ENCODE assay signal across 12 cellular contexts in the genomic region with DNA sequence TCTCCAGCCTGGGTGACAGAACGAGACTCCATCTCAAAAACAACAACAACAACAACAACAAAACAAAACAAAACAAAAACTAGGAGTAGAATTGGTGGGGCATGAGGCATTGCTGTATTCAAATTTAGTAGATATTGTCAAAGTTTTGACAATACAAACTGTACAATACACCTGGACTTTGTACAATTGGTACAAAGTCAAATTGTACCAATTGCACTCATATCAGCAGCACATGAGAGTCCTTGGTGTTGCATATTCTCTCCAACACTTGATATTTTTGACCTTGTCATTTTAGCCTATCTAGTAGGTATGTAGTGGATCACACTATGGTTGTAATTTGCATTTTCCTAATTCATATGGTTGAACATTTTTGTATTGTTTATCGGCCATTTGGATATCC. TPM values are rescaled to one million over a fixed set of nuclear protein-coding genes. Genes with fewer than 3 reads are reported as not detected.
"Had no signal": no experiment of that assay in that cellular context is flagged by ENCODE, and none has a peak within 500 bp of the region (broad histone marks: within the 10 kb centered on the region; RNA-seq: fewer than 3 reads in every experiment).

No MANE protein-coding gene starts in this region.

- H3K4me1 ChIP-seq: HAP-1 had no signal

- FAIRE-seq: H1, H54 had no signal

- H3K9me3 ChIP-seq: HAP-1 had no signal

- H2AFZ ChIP-seq: GM23248, GM23338 had no signal

- H3K36me3 ChIP-seq: HAP-1 had no signal

- DNase-seq: GM23248, GOT3, H7, H9, HCEC 1CT, HFFc6 had no signal

- ATAC-seq: GM23338, HCT116 had no signal

- H3K4me2 ChIP-seq: GM23338 had no signal

- H3K27ac ChIP-seq: GM23248 had no signal

- H3K4me3 ChIP-seq: GM23248, GM23338, HAP-1 had no signal

- H3K9ac ChIP-seq: GM23248 had no signal

RNA-seq across cellular contexts. Expression of gene ATF7IP2, which starts 14.3 kb away (rescaled TPM):
- total RNA-seq: H4 had no signal
